ENCODE assay signal across 7 cellular contexts in the genomic region with DNA sequence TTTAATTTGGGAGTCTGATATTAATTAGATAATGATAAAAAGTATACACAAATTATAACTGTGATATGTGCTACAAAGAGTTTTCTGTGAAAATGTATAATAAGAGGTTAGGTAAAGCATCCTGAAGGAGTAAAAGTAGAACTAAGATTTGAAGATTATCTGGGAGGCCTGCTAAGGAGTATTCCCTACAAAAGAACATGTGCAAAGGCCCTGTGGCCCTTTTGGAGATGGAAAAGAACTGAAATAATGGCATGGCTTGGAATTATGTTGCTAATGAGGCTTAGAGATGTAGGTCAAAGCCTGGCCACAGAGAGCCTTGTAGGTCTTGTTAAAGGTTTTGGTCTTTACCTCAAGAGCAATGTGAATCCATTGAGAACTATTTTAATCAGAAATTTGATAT.
"Had no signal": no experiment of that assay in that cellular context is flagged by ENCODE, and none has a peak within 500 bp of the region (broad histone marks: within the 10 kb centered on the region; RNA-seq: fewer than 3 reads in every experiment).

No MANE protein-coding gene starts in this region.

- DNase-seq: IMR-90, KBM-7, KG1 had no signal

- H3K27ac ChIP-seq: HL-60, KMS-11 had no signal

- ATAC-seq: HepG2 had no signal

- H3K4me2 ChIP-seq: KMS-11 had no signal

- FAIRE-seq: HepG2, HTR-8/SVneo had no signal

- H3K9ac ChIP-seq: KMS-11 had no signal
